Comparison of ENCODE assay signal across 26 cellular contexts in the genomic region with DNA sequence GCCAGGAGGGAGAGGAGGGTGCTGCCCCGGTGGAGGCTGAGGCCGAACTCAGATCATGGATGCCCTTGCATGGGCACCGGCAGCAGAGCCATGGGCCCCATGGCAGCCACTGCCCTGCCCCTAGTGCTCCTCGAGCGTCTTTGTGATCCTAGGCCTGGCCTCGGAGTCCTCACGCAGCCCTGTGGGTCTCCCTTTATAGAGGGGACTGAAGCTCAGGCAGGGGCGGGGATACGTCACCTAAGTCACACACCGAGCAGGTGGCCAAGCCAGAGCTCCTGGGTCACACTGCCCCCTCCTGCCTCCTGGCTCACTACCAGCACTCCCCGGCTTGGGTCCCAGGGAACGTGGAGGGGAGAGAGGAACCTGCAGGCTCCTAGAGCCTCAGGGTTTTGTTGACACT. TPM values are rescaled to one million over a fixed set of nuclear protein-coding genes. Genes with fewer than 3 reads are reported as not detected.
DNase-seq lines count a peak whose midpoint lies in the region; ATAC-seq, FAIRE-seq and TF ChIP-seq lines count a peak whose summit lies in the region.
"Had no signal": no experiment of that assay in that cellular context is flagged by ENCODE, and none has a peak within 500 bp of the region (broad histone marks: within the 10 kb centered on the region; RNA-seq: fewer than 3 reads in every experiment).

No MANE protein-coding gene starts in this region.

- H3K36me3 ChIP-seq in heart right ventricle (peaks cover 3 to 99% (median 56%) of the 10 kb centered on the region in 9 donors), esophagus muscularis mucosa (peaks cover 82 to 98% (median 94%) of the 10 kb centered on the region in 4 donors)

- FAIRE-seq in D721Med (lab: Jason Lieb, UNC): no peak
- FAIRE-seq: GM12892 had no signal

- H3K27me3 ChIP-seq in heart right ventricle (no peaks in the 10 kb centered on the region), esophagus muscularis mucosa (no peaks in the 10 kb centered on the region)
- H3K27me3 ChIP-seq: upper lobe of left lung had no signal

- no peak for TF ChIP-seq POLR2A in esophagus muscularis mucosa (IDR thresholded peaks at IDR 0.05; ENCODE audit: low read depth)

- no peak for TF ChIP-seq EP300 in esophagus muscularis mucosa (IDR thresholded peaks at IDR 0.05)

- peak in 3 of 8 donors; percentile 3 to 21 (median 9) for ATAC-seq in heart right ventricle
- ATAC-seq: sciatic nerve; stimulated activated effector memory CD8-positive, alpha-beta T cell treated with anti-CD3 and anti-CD28 coated beads, Interleukin-12 subunit alpha, Interleukin-12 subunit beta, amount 100 ng/mL, for 72 hours had no signal

- peak overlapping the region; percentile 29 for H3K27ac ChIP-seq in C4-2B
- H3K27ac ChIP-seq in heart right ventricle: peak overlapping the region in 9 of 10 donors; percentile 22 to 73 (median 58)
- no peak overlapping the region for H3K27ac ChIP-seq in esophagus muscularis mucosa (replicated peaks in 1 of 4)
- H3K27ac ChIP-seq: epithelial cell of prostate, GM23248, parathyroid adenoma, PC-9, upper lobe of left lung had no signal

- intact Hi-C loops in heart right ventricle (cut with DNase I): no loop called here
- intact Hi-C loops in esophagus muscularis mucosa (cut with DNase I): no loop called here

- TF ChIP-seq CTCF in C4-2B (conservative IDR thresholded peaks at IDR 0.05): no peak
- TF ChIP-seq CTCF in D721Med (IDR thresholded peaks at IDR 0.05; ENCODE audit: insufficient read depth, missing control alignments): no peak
- no peak for TF ChIP-seq CTCF in heart right ventricle (IDR thresholded peaks at IDR 0.05)
- TF ChIP-seq CTCF in esophagus muscularis mucosa (IDR thresholded peaks at IDR 0.05): no peak

- H3K4me1 ChIP-seq in heart right ventricle (peaks cover 0 to 17% (median 6%) of the 10 kb centered on the region in 9 donors), esophagus muscularis mucosa (no peaks in the 10 kb centered on the region)
- H3K4me1 ChIP-seq: parathyroid adenoma had no signal

- H3K9me3 ChIP-seq in heart right ventricle: no peaks in the 10 kb centered on the region
- no peaks in the 10 kb centered on the region for H3K9me3 ChIP-seq in esophagus muscularis mucosa
- H3K9me3 ChIP-seq: upper lobe of left lung had no signal

- H3K4me3 ChIP-seq in heart right ventricle (no peak overlapping the region), esophagus muscularis mucosa (no peak overlapping the region)
- H3K4me3 ChIP-seq: GM23248, PC-9, upper lobe of left lung had no signal

- 55 to 73% methylated on average over 12 of the region's 12 CpGs for WGBS in heart right ventricle, 2 donors
- 75% methylated on average over 5 of the region's 12 CpGs for WGBS in esophagus muscularis mucosa

- peak; percentile 6 for DNase-seq in D721Med (ENCODE audit: insufficient read length, low spot score)
- DNase-seq in NCI-H2107 (lab: John Stamatoyannopoulos, UW): peak; percentile 7
- DNase-seq in heart right ventricle: no peak
- no peak for DNase-seq in SHP77 treated with DMSO at 0.1 percent for 48 hours (lab: John Stamatoyannopoulos, UW)
- no peak for DNase-seq in esophagus muscularis mucosa (ENCODE audit: extremely low spot score)
- no peak for DNase-seq in glomerular visceral epithelial cell (ENCODE audit: extremely low spot score)
- DNase-seq: activated CD4-positive, alpha-beta T cell treated with anti-CD3 and anti-CD28 coated beads, Interleukin-2, amount 10 ng/mL, durations not matched to agents 7 days and 5 days; activated T-cell treated with anti-CD3 and anti-CD28 coated beads, Interleukin-2, amount 50 U/mL, for 48 hours; EL; GM23248; Kasumi-1; MV-4-11; NCI-H1930; NCI-H510A; PC-9; SIG-M5; stimulated activated CD4-positive, alpha-beta T cell treated with anti-CD3 and anti-CD28 coated beads, Interleukin-4, amount 100 ng/mL, for 24 hours; T1000; upper lobe of left lung had no signal

RNA-seq across cellular contexts. Expression of gene DHX34, which starts 28.7 kb away (rescaled TPM):
- total RNA-seq in heart right ventricle (1 to 10 TPM; 4.4 to 8.8 (median 5.5) TPM), esophagus muscularis mucosa (10 to 100 TPM in 3 of 4 donors, 1 to 10 TPM in 1; 9.1 to 15.6 (median 12.2) TPM)
- 10 to 100 TPM in 1 of 2 donors, 1 to 10 TPM in 1; 9.7 to 11.7 TPM for polyA plus RNA-seq in heart right ventricle

RNA-seq across cellular contexts. Expression of gene MEIS3, which starts 41.5 kb away (rescaled TPM):
- total RNA-seq in heart right ventricle: 1 to 10 TPM in 8 of 10 donors, under 1 TPM in 2; 0.71 to 5.9 (median 1.9) TPM
- polyA plus RNA-seq in heart right ventricle: 1 to 10 TPM; 6.7 to 7.2 TPM
- 10 to 100 TPM; 22.8 to 33.2 (median 30.7) TPM for total RNA-seq in esophagus muscularis mucosa
- total RNA-seq: activated CD4-positive, alpha-beta T cell treated with anti-CD3 and anti-CD28 coated beads, Interleukin-2, amount 10 ng/mL, durations not matched to agents 7 days and 5 days had no signal

RNA-seq across cellular contexts. Expression of gene C5AR2, which starts 45.8 kb away (rescaled TPM):
- total RNA-seq in heart right ventricle (1 to 10 TPM in 3 of 10 donors, under 1 TPM in 7; 0.28 to 2.3 (median 0.59) TPM), esophagus muscularis mucosa (1 to 10 TPM in 1 of 4 donors, under 1 TPM in 3; 0.42 to 4.6 (median 0.72) TPM)
- under 1 TPM; 0.22 to 0.51 TPM for polyA plus RNA-seq in heart right ventricle
- total RNA-seq: PC-9 had no signal
- polyA plus RNA-seq: neural cell had no signal

Comparison
In these comparisons a context has a peak if more than half of its experiments do, and no peak if none do; other contexts are left out.
1. H3K27ac ChIP-seq: peak in C4-2B (single experiment) and heart right ventricle (9 of 10); none in esophagus muscularis mucosa (0 of 4).
2. DNase-seq: peak in D721Med (single experiment) and NCI-H2107 (single experiment); none in heart right ventricle (0 of 2), SHP77 treated with DMSO at 0.1 percent for 48 hours (single experiment), esophagus muscularis mucosa (single experiment) and glomerular visceral epithelial cell (single experiment).